ENCODE assay signal across 17 cellular contexts in the genomic region with DNA sequence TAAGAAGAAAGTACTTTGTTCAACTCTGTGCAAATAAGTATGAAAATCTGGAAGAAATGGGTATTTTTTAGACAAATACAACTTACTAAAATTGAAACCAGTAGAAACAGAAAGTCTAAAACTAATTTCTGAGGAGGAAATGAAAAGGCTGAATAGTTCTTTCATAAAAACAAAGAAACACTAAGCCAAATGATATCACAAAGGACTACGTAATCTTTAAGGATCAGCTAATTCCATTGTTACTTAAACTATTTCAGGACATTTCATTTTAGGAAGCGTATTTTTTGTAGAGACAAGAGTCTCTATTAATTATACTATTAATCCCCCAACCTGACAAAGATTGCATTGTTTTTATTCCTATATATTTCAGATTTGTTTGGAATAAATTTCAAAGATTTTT. TPM values are rescaled to one million over a fixed set of nuclear protein-coding genes. Genes with fewer than 3 reads are reported as not detected.
DNase-seq lines count a peak whose midpoint lies in the region; ATAC-seq, FAIRE-seq and TF ChIP-seq lines count a peak whose summit lies in the region.
"Had no signal": no experiment of that assay in that cellular context is flagged by ENCODE, and none has a peak within 500 bp of the region (broad histone marks: within the 10 kb centered on the region; RNA-seq: fewer than 3 reads in every experiment).

No MANE protein-coding gene starts in this region.

- intact Hi-C loops in dorsolateral prefrontal cortex (cut with DNase I), result no loop called here
- intact Hi-C loops in adrenal gland (cut with DNase I), result no loop called here

- H3K27me3 ChIP-seq in dorsolateral prefrontal cortex (no peaks in the 10 kb centered on the region), small intestine (ENCODE audit: control insufficient read depth in 2 of 2, insufficient read depth in 2 of 2, low read length in 2 of 2) (no peaks in the 10 kb centered on the region), adrenal gland (no peaks in the 10 kb centered on the region)
- H3K27me3 ChIP-seq: tibial nerve had no signal

- H3K4me1 ChIP-seq in small intestine (ENCODE audit: control insufficient read depth in 2 of 2, insufficient read depth in 1 of 2, low read depth in 1 of 2, low read length in 1 of 2) (no peaks in the 10 kb centered on the region), adrenal gland (replicated peaks in 1 of 2) (no peaks in the 10 kb centered on the region)

- DNase-seq in dorsolateral prefrontal cortex (no peak), COLO668 (lab: John Stamatoyannopoulos, UW; ENCODE audit: unreplicated experiment) (no peak), small intestine (no peak), adrenal gland (no peak)
- DNase-seq: activated CD4-positive, alpha-beta T cell treated with anti-CD3 and anti-CD28 coated beads for 48 hours; activated T-cell treated with anti-CD3 and anti-CD28 coated beads, Interleukin-2, amount 50 U/mL, for 48 hours; naive B cell; NCI-H1694 treated with DMSO at 0.1 percent for 48 hours; NCI-H524 treated with DMSO at 0.1 percent for 48 hours; stimulated activated CD4-positive, alpha-beta T cell treated with anti-CD3 and anti-CD28 coated beads, Interleukin-1b, Interleukin-23, amount 100 ng/mL, for 48 hours; stimulated activated CD8-positive, alpha-beta memory T cell treated with anti-CD3 and anti-CD28 coated beads, Interleukin-4, amount 100 ng/mL, for 48 hours had no signal

- TF ChIP-seq POLR2A in adrenal gland (IDR thresholded peaks at IDR 0.05), result no peak

- H3K9me3 ChIP-seq in small intestine (ENCODE audit: control insufficient read depth, low read depth) (no peaks in the 10 kb centered on the region), adrenal gland (replicated peaks in 1 of 3) (no peaks in the 10 kb centered on the region)
- H3K9me3 ChIP-seq: tibial nerve had no signal

- FAIRE-seq in small intestine (lab: Jason Lieb, UNC), result no peak

- H3K4me3 ChIP-seq in dorsolateral prefrontal cortex (peak overlapping the region in 29 of 59 donors; percentile 0 to 48 (median 20)), small intestine (ENCODE audit: low read depth in 1 of 2, low read length in 2 of 2) (no peak overlapping the region), adrenal gland (no peak overlapping the region)
- H3K4me3 ChIP-seq: tibial nerve had no signal

- H3K36me3 ChIP-seq in small intestine (ENCODE audit: control insufficient read depth in 2 of 2, insufficient read depth in 2 of 2, low read length in 2 of 2), result no peaks in the 10 kb centered on the region
- no peaks in the 10 kb centered on the region for H3K36me3 ChIP-seq in adrenal gland (replicated peaks in 1 of 2)
- H3K36me3 ChIP-seq: tibial nerve had no signal

- WGBS in small intestine, 3 donors, result 61 to 74% (median 63%) methylated on average over 2 of the region's 2 CpGs
- whole genome bisulfite sequencing in adrenal gland, 4 donors, result 60 to 68% (median 66%) methylated on average over 2 of the region's 2 CpGs

- no peak for TF ChIP-seq CTCF in dorsolateral prefrontal cortex (IDR thresholded peaks at IDR 0.05 in 54 of 56, conservative IDR thresholded peaks at IDR 0.05 in 2 of 56; ENCODE audit: low read depth in 1 of 56, partially characterized antibody in 56 of 56)
- TF ChIP-seq CTCF in adrenal gland (IDR thresholded peaks at IDR 0.05), result no peak

- ATAC-seq in GM18511 (IDR thresholded peaks at IDR 0.05; ENCODE audit: unreplicated experiment) (peak; percentile 55), GM21526 (IDR thresholded peaks at IDR 0.05; ENCODE audit: low FRiP score, unreplicated experiment) (peak; percentile 81), HG02981 (IDR thresholded peaks at IDR 0.05; ENCODE audit: unreplicated experiment) (peak; percentile 81), HG03439 (IDR thresholded peaks at IDR 0.05; ENCODE audit: unreplicated experiment) (no peak)

- peak overlapping the region in 49 of 59 donors; percentile 0 to 80 (median 57) for H3K27ac ChIP-seq in dorsolateral prefrontal cortex
- H3K27ac ChIP-seq in small intestine (ENCODE audit: low read depth in 1 of 2, low read length in 1 of 2), result no peak overlapping the region
- H3K27ac ChIP-seq in adrenal gland, result no peak overlapping the region
- H3K27ac ChIP-seq: epithelial cell of prostate had no signal

RNA-seq across cellular contexts. Expression of gene CCSER2, which starts 11.2 kb away (rescaled TPM):
- total RNA-seq in dorsolateral prefrontal cortex (100 to 1,000 TPM; 103 to 206 (median 150) TPM), adrenal gland (10 to 100 TPM; 22.2 to 63.9 (median 39.1) TPM)
- polyA plus RNA-seq in small intestine (10 to 100 TPM in 2 of 3 donors, 1 to 10 TPM in 1; 9.8 to 22.8 (median 20.0) TPM), adrenal gland (10 to 100 TPM in 1 of 3 donors, 1 to 10 TPM in 2; 8.3 to 49.2 (median 8.6) TPM)

Comparison
In these comparisons a context has a peak if more than half of its experiments do, and no peak if none do; other contexts are left out.
1. H3K27ac ChIP-seq: peak in dorsolateral prefrontal cortex (49 of 59); none in small intestine (0 of 2) and adrenal gland (0 of 5).